ENCODE assay signal across 2 cellular contexts in the genomic region with DNA sequence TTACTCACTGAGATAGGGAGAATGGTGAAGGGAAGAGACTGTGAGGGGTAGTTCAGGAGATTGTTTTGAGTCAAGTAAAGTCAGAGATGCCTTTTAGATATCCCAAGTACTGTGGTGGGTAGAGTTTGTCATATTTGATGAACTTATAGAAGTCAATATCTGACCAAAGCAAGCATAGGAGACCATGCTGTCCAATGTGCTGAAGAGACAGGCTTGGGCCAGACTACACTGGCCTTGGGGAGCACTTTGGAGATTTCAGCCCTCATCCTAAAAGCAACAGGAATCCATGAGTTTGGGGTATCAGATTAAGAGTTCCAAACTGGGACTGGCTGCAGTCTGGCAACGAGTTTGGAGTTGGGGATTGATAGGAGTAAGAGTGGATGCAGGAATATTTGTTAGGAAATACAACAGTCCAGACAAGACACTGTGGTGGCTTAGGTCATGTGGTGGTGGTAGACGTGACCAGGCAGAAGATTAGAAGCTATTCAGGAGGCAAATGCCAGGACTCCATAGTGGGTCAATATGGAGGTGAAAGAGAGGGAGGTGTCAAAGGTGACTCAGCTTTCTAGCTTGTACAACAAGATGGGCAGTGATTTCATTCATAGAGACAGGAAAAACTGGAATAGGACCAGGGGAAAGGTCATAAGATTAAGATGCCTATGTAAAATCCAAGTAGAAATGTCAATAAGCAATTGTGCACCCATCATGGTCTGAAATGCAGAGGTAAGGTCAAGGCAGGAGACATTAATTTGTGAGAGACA.
TF ChIP-seq lines count a peak whose summit lies in the region.

No MANE protein-coding gene starts in this region.

TF ChIP-seq in Ishikawa, 13 proteins besides CTCF, POLR2A, EP300 and RAD21 (continued from another document):
- TF ChIP-seq, protein P1, sequence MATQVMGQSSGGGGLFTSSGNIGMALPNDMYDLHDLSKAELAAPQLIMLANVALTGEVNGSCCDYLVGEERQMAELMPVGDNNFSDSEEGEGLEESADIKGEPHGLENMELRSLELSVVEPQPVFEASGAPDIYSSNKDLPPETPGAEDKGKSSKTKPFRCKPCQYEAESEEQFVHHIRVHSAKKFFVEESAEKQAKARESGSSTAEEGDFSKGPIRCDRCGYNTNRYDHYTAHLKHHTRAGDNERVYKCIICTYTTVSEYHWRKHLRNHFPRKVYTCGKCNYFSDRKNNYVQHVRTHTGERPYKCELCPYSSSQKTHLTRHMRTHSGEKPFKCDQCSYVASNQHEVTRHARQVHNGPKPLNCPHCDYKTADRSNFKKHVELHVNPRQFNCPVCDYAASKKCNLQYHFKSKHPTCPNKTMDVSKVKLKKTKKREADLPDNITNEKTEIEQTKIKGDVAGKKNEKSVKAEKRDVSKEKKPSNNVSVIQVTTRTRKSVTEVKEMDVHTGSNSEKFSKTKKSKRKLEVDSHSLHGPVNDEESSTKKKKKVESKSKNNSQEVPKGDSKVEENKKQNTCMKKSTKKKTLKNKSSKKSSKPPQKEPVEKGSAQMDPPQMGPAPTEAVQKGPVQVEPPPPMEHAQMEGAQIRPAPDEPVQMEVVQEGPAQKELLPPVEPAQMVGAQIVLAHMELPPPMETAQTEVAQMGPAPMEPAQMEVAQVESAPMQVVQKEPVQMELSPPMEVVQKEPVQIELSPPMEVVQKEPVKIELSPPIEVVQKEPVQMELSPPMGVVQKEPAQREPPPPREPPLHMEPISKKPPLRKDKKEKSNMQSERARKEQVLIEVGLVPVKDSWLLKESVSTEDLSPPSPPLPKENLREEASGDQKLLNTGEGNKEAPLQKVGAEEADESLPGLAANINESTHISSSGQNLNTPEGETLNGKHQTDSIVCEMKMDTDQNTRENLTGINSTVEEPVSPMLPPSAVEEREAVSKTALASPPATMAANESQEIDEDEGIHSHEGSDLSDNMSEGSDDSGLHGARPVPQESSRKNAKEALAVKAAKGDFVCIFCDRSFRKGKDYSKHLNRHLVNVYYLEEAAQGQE (IDR thresholded peaks at IDR 0.05; ENCODE audit: low read depth), result peak; percentile 71
TF ChIP-seq in Ishikawa: peak in this region for 1.

TF ChIP-seq in GM12878, 131 proteins besides CTCF, POLR2A, EP300 and RAD21 (continued from another document):
- TF ChIP-seq, protein P2, sequence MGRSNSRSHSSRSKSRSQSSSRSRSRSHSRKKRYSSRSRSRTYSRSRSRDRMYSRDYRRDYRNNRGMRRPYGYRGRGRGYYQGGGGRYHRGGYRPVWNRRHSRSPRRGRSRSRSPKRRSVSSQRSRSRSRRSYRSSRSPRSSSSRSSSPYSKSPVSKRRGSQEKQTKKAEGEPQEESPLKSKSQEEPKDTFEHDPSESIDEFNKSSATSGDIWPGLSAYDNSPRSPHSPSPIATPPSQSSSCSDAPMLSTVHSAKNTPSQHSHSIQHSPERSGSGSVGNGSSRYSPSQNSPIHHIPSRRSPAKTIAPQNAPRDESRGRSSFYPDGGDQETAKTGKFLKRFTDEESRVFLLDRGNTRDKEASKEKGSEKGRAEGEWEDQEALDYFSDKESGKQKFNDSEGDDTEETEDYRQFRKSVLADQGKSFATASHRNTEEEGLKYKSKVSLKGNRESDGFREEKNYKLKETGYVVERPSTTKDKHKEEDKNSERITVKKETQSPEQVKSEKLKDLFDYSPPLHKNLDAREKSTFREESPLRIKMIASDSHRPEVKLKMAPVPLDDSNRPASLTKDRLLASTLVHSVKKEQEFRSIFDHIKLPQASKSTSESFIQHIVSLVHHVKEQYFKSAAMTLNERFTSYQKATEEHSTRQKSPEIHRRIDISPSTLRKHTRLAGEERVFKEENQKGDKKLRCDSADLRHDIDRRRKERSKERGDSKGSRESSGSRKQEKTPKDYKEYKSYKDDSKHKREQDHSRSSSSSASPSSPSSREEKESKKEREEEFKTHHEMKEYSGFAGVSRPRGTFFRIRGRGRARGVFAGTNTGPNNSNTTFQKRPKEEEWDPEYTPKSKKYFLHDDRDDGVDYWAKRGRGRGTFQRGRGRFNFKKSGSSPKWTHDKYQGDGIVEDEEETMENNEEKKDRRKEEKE (IDR thresholded peaks at IDR 0.05), result no peak
- TF ChIP-seq STAT3 (IDR thresholded peaks at IDR 0.05; ENCODE audit: low read depth, low read length), result no peak
- no peak for TF ChIP-seq IKZF2 (IDR thresholded peaks at IDR 0.05)
- no peak for TF ChIP-seq NRF1 (conservative IDR thresholded peaks at IDR 0.05; ENCODE audit: low read depth, low read length)
- no peak for TF ChIP-seq NR2C1 (IDR thresholded peaks at IDR 0.05)
